Comparison of ENCODE assay signal across 1 cellular context in the genomic region with DNA sequence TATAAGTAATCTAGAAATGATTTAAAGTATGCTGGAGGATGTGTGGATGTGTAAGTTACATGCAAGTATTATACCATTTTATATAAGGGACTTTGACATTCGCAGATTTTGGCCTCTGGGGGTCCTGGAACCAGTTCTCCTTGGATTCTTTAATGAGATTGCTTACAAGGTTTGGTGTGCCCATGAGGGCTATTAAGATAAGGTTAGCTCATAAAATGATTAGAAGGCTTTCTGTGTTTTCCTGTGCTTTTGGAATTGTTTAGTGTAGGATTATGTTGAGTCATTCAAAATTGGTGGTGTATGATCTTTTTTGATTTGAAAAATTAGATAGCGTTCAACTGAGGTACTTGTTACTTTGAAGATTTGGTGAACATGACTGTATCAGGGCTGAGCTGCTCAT.
TF ChIP-seq lines count a peak whose summit lies in the region.

No MANE protein-coding gene starts in this region.

TF ChIP-seq in GM23338, 12 proteins besides CTCF, POLR2A, EP300 and RAD21:
- TF ChIP-seq, protein P1, sequence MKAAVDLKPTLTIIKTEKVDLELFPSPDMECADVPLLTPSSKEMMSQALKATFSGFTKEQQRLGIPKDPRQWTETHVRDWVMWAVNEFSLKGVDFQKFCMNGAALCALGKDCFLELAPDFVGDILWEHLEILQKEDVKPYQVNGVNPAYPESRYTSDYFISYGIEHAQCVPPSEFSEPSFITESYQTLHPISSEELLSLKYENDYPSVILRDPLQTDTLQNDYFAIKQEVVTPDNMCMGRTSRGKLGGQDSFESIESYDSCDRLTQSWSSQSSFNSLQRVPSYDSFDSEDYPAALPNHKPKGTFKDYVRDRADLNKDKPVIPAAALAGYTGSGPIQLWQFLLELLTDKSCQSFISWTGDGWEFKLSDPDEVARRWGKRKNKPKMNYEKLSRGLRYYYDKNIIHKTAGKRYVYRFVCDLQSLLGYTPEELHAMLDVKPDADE (IDR thresholded peaks at IDR 0.05): no peak
- TF ChIP-seq NANOG (IDR thresholded peaks at IDR 0.05; ENCODE audit: borderline replicate concordance) (no peak), EZH2 (IDR thresholded peaks at IDR 0.05; ENCODE audit: low read depth, unreplicated experiment) (no peak), ZNF331 (CRISPR knock-in tag; IDR thresholded peaks at IDR 0.05; ENCODE audit: low read depth) (no peak), EZH2phosphoT487 (IDR thresholded peaks at IDR 0.05; ENCODE audit: unreplicated experiment) (no peak), POLR2AphosphoS5 (IDR thresholded peaks at IDR 0.05; ENCODE audit: low read depth) (no peak), JUNB (IDR thresholded peaks at IDR 0.05; ENCODE audit: unreplicated experiment) (no peak), STAT1 (IDR thresholded peaks at IDR 0.05; ENCODE audit: unreplicated experiment) (no peak), CREB1 (CRISPR knock-in tag; IDR thresholded peaks at IDR 0.05; ENCODE audit: low read depth) (no peak), ZNF114 (CRISPR knock-in tag; IDR thresholded peaks at IDR 0.05) (no peak)
- TF ChIP-seq, protein P2, sequence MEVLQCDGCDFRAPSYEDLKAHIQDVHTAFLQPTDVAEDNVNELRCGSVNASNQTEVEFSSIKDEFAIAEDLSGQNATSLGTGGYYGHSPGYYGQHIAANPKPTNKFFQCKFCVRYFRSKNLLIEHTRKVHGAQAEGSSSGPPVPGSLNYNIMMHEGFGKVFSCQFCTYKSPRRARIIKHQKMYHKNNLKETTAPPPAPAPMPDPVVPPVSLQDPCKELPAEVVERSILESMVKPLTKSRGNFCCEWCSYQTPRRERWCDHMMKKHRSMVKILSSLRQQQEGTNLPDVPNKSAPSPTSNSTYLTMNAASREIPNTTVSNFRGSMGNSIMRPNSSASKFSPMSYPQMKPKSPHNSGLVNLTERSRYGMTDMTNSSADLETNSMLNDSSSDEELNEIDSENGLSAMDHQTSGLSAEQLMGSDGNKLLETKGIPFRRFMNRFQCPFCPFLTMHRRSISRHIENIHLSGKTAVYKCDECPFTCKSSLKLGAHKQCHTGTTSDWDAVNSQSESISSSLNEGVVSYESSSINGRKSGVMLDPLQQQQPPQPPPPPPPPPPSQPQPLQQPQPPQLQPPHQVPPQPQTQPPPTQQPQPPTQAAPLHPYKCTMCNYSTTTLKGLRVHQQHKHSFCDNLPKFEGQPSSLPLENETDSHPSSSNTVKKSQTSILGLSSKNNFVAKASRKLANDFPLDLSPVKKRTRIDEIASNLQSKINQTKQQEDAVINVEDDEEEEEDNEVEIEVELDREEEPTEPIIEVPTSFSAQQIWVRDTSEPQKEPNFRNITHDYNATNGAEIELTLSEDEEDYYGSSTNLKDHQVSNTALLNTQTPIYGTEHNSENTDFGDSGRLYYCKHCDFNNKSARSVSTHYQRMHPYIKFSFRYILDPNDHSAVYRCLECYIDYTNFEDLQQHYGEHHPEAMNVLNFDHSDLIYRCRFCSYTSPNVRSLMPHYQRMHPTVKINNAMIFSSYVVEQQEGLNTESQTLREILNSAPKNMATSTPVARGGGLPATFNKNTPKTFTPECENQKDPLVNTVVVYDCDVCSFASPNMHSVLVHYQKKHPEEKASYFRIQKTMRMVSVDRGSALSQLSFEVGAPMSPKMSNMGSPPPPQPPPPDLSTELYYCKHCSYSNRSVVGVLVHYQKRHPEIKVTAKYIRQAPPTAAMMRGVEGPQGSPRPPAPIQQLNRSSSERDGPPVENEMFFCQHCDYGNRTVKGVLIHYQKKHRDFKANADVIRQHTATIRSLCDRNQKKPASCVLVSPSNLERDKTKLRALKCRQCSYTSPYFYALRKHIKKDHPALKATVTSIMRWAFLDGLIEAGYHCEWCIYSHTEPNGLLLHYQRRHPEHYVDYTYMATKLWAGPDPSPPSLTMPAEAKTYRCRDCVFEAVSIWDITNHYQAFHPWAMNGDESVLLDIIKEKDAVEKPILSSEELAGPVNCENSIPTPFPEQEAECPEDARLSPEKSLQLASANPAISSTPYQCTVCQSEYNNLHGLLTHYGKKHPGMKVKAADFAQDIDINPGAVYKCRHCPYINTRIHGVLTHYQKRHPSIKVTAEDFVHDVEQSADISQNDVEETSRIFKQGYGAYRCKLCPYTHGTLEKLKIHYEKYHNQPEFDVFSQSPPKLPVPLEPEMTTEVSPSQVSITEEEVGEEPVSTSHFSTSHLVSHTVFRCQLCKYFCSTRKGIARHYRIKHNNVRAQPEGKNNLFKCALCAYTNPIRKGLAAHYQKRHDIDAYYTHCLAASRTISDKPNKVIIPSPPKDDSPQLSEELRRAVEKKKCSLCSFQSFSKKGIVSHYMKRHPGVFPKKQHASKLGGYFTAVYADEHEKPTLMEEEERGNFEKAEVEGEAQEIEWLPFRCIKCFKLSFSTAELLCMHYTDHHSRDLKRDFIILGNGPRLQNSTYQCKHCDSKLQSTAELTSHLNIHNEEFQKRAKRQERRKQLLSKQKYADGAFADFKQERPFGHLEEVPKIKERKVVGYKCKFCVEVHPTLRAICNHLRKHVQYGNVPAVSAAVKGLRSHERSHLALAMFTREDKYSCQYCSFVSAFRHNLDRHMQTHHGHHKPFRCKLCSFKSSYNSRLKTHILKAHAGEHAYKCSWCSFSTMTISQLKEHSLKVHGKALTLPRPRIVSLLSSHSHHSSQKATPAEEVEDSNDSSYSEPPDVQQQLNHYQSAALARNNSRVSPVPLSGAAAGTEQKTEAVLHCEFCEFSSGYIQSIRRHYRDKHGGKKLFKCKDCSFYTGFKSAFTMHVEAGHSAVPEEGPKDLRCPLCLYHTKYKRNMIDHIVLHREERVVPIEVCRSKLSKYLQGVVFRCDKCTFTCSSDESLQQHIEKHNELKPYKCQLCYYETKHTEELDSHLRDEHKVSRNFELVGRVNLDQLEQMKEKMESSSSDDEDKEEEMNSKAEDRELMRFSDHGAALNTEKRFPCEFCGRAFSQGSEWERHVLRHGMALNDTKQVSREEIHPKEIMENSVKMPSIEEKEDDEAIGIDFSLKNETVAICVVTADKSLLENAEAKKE (CRISPR knock-in tag; IDR thresholded peaks at IDR 0.05): no peak
- TF ChIP-seq, protein P3, sequence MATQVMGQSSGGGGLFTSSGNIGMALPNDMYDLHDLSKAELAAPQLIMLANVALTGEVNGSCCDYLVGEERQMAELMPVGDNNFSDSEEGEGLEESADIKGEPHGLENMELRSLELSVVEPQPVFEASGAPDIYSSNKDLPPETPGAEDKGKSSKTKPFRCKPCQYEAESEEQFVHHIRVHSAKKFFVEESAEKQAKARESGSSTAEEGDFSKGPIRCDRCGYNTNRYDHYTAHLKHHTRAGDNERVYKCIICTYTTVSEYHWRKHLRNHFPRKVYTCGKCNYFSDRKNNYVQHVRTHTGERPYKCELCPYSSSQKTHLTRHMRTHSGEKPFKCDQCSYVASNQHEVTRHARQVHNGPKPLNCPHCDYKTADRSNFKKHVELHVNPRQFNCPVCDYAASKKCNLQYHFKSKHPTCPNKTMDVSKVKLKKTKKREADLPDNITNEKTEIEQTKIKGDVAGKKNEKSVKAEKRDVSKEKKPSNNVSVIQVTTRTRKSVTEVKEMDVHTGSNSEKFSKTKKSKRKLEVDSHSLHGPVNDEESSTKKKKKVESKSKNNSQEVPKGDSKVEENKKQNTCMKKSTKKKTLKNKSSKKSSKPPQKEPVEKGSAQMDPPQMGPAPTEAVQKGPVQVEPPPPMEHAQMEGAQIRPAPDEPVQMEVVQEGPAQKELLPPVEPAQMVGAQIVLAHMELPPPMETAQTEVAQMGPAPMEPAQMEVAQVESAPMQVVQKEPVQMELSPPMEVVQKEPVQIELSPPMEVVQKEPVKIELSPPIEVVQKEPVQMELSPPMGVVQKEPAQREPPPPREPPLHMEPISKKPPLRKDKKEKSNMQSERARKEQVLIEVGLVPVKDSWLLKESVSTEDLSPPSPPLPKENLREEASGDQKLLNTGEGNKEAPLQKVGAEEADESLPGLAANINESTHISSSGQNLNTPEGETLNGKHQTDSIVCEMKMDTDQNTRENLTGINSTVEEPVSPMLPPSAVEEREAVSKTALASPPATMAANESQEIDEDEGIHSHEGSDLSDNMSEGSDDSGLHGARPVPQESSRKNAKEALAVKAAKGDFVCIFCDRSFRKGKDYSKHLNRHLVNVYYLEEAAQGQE (IDR thresholded peaks at IDR 0.05; ENCODE audit: unreplicated experiment): no peak
